Comparison of ENCODE assay signal across 17 cellular contexts in genomic region chr1:234776256-234776874, GRCh38.
DNase-seq lines count a peak whose midpoint lies in the region; ATAC-seq and TF ChIP-seq lines count a peak whose summit lies in the region.
"Had no signal": no experiment of that assay in that cellular context is flagged by ENCODE, and none has a peak within 500 bp of the region (broad histone marks: within the 10 kb centered on the region; RNA-seq: fewer than 3 reads in every experiment).

No MANE protein-coding gene starts in this region.

- no peaks in the 10 kb centered on the region for H3K9me3 ChIP-seq in neutrophil
- H3K9me3 ChIP-seq: MG63, right lobe of liver, upper lobe of left lung had no signal

- no peaks in the 10 kb centered on the region for H3K27me3 ChIP-seq in neutrophil
- H3K27me3 ChIP-seq: right lobe of liver had no signal

- ATAC-seq in HG02884 (IDR thresholded peaks at IDR 0.05; ENCODE audit: unreplicated experiment) = no peak
- ATAC-seq: HCT116 had no signal

- H3K4me3 ChIP-seq in neutrophil (ENCODE audit: low read depth in 1 of 2, low read length in 1 of 2) = peak overlapping the region in 1 of 2 experiments; percentile 22
- H3K4me3 ChIP-seq: MG63, right lobe of liver, upper lobe of left lung had no signal

- H3K4me1 ChIP-seq in neutrophil (ENCODE audit: control insufficient read depth in 1 of 2, insufficient read depth in 1 of 2, low read depth in 1 of 2, low read length in 1 of 2) = peaks cover 80% of the 10 kb centered on the region in 2 experiments

- no peaks in the 10 kb centered on the region for H3K36me3 ChIP-seq in neutrophil
- H3K36me3 ChIP-seq: MG63, right lobe of liver, upper lobe of left lung had no signal

- peak overlapping the region; percentile 65 for H3K27ac ChIP-seq in neutrophil
- H3K27ac ChIP-seq: 22Rv1, right lobe of liver had no signal

- in situ Hi-C loops in GM13977 (cut with MboI; ENCODE audit: low pct_unique_long_range_greater_than_20kb, low sequenced_read_pairs, unreplicated experiment) = no loop called here

- peak; percentile 27 for DNase-seq in DMS 273 (lab: John Stamatoyannopoulos, UW; ENCODE audit: unreplicated experiment)
- no peak for DNase-seq in DMS 273 treated with DMSO at 0.1 percent for 48 hours (lab: John Stamatoyannopoulos, UW)
- peak; percentile 16 for DNase-seq in GM13977 (ENCODE audit: low spot score)
- peak; percentile 17 for DNase-seq in cerebellum (ENCODE audit: low spot score)
- no peak for DNase-seq in stimulated activated CD8-positive, alpha-beta memory T cell treated with anti-CD3 and anti-CD28 coated beads, Interleukin-4, amount 100 ng/mL, for 48 hours
- no peak for DNase-seq in NCI-H1048 (lab: John Stamatoyannopoulos, UW)
- DNase-seq: cerebellar nuclear complex; effector memory CD4-positive, alpha-beta T cell; MG63; NCI-H1694 treated with DMSO at 0.1 percent for 48 hours; occipital lobe had no signal

- no peak for TF ChIP-seq CTCF in GM13977 (IDR thresholded peaks at IDR 0.05; ENCODE audit: extremely low read depth, insufficient read depth, missing control alignments)
- no peak for TF ChIP-seq CTCF in neutrophil (IDR thresholded peaks at IDR 0.05)

Comparison
In these comparisons a context has a peak if more than half of its experiments do, and no peak if none do; other contexts are left out.
1. DNase-seq: peak in DMS 273 (single experiment), GM13977 (single experiment) and cerebellum (single experiment); none in DMS 273 treated with DMSO at 0.1 percent for 48 hours (single experiment), stimulated activated CD8-positive, alpha-beta memory T cell treated with anti-CD3 and anti-CD28 coated beads, Interleukin-4, amount 100 ng/mL, for 48 hours (single experiment) and NCI-H1048 (single experiment).